1 cellular context compared by ENCODE assay signal in genomic region chr21:27233514-27233913, GRCh38.
TF ChIP-seq lines count a peak whose summit lies in the region.

No MANE protein-coding gene starts in this region.

TF ChIP-seq in HepG2, 621 proteins besides CTCF, POLR2A, EP300 and RAD21 (continued from another document):
- TF ChIP-seq, protein P1, sequence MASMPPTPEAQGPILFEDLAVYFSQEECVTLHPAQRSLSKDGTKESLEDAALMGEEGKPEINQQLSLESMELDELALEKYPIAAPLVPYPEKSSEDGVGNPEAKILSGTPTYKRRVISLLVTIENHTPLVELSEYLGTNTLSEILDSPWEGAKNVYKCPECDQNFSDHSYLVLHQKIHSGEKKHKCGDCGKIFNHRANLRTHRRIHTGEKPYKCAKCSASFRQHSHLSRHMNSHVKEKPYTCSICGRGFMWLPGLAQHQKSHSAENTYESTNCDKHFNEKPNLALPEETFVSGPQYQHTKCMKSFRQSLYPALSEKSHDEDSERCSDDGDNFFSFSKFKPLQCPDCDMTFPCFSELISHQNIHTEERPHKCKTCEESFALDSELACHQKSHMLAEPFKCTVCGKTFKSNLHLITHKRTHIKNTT (CRISPR knock-in tag; IDR thresholded peaks at IDR 0.05), result no peak
- no peak for TF ChIP-seq SUZ12 (IDR thresholded peaks at IDR 0.05; ENCODE audit: low read depth, low read length)
